In the genomic region with DNA sequence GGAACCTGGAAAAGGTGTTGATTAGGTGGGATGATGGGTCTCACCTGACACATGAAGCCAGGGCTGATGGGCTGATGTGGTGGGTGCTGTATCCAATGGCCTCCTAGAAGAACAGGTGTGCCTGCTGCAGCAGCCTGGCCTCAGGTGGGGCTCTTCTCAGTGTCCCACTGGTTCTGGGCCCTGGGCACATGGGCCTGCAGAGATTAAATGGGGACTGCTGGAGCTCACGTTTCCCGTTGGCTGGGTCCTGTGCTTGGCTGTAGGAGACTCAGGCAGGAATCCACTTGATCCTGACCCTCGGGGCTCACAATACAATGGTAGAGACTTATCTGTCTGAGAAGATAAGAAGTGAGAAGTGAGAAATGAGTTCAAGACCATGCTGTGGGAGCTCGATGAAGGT, we compare ENCODE assay signal across 26 cellular contexts.
"Had no signal": no experiment of that assay in that cellular context is flagged by ENCODE, and none has a peak within 500 bp of the region (broad histone marks: within the 10 kb centered on the region; RNA-seq: fewer than 3 reads in every experiment).

No MANE protein-coding gene starts in this region.

- H3K27me3 ChIP-seq: left lung, neural progenitor cell, ovary, right atrium auricular region, spleen, transverse colon, upper lobe of left lung, vagina had no signal

- ATAC-seq: left colon; left lung; lower lobe of right lung; natural killer cell; sciatic nerve; stimulated activated memory B cell treated with anti-CD40 and anti-IgM and Interleukin-4, amounts not matched to agents 10 μg/mL and 1 μg/mL and 100 μg/mL, for 72 hours; stimulated activated naive CD8-positive, alpha-beta T cell treated with anti-CD3 and anti-CD28 coated beads, Interleukin-15, amount 100 ng/mL, for 72 hours had no signal

- H3K27me3 Mint-ChIP-seq: stimulated activated naive CD8-positive, alpha-beta T cell treated with anti-CD3 and anti-CD28 coated beads, Interleukin-15, amount 100 ng/mL, for 72 hours had no signal

- H3K27ac ChIP-seq: left lung, lower lobe of right lung, neural progenitor cell, ovary, right atrium auricular region, spleen, transverse colon, upper lobe of left lung, vagina had no signal

- H3K9me3 ChIP-seq: left lung, lower lobe of right lung, ovary, right atrium auricular region, spleen, transverse colon, upper lobe of left lung, vagina had no signal

- H3K27ac Mint-ChIP-seq: immature natural killer cell; mesothelial cell of epicardium; naive B cell; natural killer cell; nephron progenitor cell; neural progenitor cell; progenitor cell of endocrine pancreas; stimulated activated memory B cell treated with anti-CD40 and anti-IgM and Interleukin-4, amounts not matched to agents 10 μg/mL and 1 μg/mL and 100 μg/mL, for 72 hours had no signal

- H3K36me3 Mint-ChIP-seq: immature natural killer cell; mesothelial cell of epicardium; naive B cell; natural killer cell; neural progenitor cell; stimulated activated memory B cell treated with anti-CD40 and anti-IgM and Interleukin-4, amounts not matched to agents 10 μg/mL and 1 μg/mL and 100 μg/mL, for 72 hours had no signal

- H3K9me3 Mint-ChIP-seq: nephron progenitor cell; neural progenitor cell; stimulated activated memory B cell treated with anti-CD40 and anti-IgM and Interleukin-4, amounts not matched to agents 10 μg/mL and 1 μg/mL and 100 μg/mL, for 72 hours had no signal

- H3K9ac ChIP-seq: neural progenitor cell had no signal

- H2AFZ ChIP-seq: neural progenitor cell had no signal

- H3K4me3 ChIP-seq: left lung, lower lobe of right lung, neural progenitor cell, ovary, right atrium auricular region, spleen, transverse colon, upper lobe of left lung, vagina had no signal

- H3K4me1 Mint-ChIP-seq: immature natural killer cell; naive B cell; natural killer cell; nephron progenitor cell; neural progenitor cell; stimulated activated memory B cell treated with anti-CD40 and anti-IgM and Interleukin-4, amounts not matched to agents 10 μg/mL and 1 μg/mL and 100 μg/mL, for 72 hours; stimulated activated naive CD8-positive, alpha-beta T cell treated with anti-CD3 and anti-CD28 coated beads, Interleukin-15, amount 100 ng/mL, for 72 hours had no signal

- H3K36me3 ChIP-seq: left lung, lower lobe of right lung, neural progenitor cell, ovary, right atrium auricular region, spleen, transverse colon, upper lobe of left lung, vagina had no signal

- H3K4me2 ChIP-seq: neural progenitor cell had no signal

- H3K4me1 ChIP-seq: left lung, lower lobe of right lung, neural progenitor cell, spleen, transverse colon had no signal

- DNase-seq: hypothalamus; immature natural killer cell; kidney; left colon; left lung; lower lobe of right lung; mesenchymal stem cell; naive B cell; natural killer cell; nephron progenitor cell; ovary; small intestine; spleen; stimulated activated CD4-positive, alpha-beta T cell treated with anti-CD3 and anti-CD28 coated beads, Interleukin-4, amount 100 ng/mL, for 24 hours; stimulated activated naive CD4-positive, alpha-beta T cell treated with Interleukin-2 at 50 U/mL for 16 hours; stimulated activated naive CD8-positive, alpha-beta T cell treated with anti-CD3 and anti-CD28 coated beads, Interleukin-15, amount 100 ng/mL, for 72 hours; substantia nigra; transverse colon had no signal

- H3K4me3 Mint-ChIP-seq: immature natural killer cell; mesothelial cell of epicardium; natural killer cell; nephron progenitor cell; neural progenitor cell; stimulated activated memory B cell treated with anti-CD40 and anti-IgM and Interleukin-4, amounts not matched to agents 10 μg/mL and 1 μg/mL and 100 μg/mL, for 72 hours; stimulated activated naive CD8-positive, alpha-beta T cell treated with anti-CD3 and anti-CD28 coated beads, Interleukin-15, amount 100 ng/mL, for 72 hours had no signal
